ENCODE assay signal across 8 cellular contexts in the genomic region with DNA sequence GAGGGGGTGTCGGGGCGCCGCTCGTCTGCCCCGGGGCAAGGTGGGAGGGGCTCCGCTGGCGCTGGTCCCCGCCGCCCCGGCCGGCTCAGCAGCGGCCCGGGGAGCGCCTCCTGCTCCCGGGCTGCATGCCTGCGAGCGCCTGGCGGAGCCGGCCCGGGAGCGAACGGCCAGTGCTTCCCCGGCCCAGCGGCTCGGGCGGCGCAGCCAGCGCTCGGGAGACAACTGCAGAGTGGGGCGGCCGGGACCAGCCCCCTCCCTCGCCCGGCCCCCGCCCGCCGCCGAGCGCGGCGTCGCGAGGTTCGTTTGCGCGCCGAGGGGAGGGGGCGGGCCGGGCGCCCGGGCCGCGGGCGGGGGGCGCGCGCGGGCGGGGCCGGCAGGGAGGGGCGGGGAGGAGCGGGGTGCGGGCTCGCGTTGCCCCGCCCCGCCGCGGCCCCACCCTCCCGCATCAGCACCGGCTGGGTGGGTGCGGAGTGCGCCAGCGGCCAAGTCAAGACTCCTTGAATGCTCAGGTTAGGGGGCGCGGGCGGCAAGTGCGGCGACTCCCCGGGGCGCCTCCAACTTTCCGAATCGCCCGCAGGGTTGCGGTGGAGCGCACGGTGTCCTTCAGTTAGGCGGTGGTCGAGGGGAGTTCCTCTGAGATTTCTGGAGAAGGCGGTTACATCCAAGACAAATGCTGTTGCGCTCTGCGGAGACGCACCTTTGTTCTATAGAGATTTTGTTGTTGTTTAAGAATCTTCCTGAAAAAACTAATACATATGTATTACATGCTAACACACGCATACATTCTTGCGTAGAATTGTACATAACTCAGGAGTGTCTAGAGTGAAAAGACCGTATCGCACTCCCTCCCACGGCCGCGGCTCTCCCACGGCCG. TPM values are rescaled to one million over a fixed set of nuclear protein-coding genes. Genes with fewer than 3 reads are reported as not detected.
A peak's percentile ranks its signal among the peaks of the same experiment; 100 is the strongest.
DNase-seq lines count a peak whose midpoint lies in the region; ATAC-seq and TF ChIP-seq lines count a peak whose summit lies in the region.

A gene with protein sequence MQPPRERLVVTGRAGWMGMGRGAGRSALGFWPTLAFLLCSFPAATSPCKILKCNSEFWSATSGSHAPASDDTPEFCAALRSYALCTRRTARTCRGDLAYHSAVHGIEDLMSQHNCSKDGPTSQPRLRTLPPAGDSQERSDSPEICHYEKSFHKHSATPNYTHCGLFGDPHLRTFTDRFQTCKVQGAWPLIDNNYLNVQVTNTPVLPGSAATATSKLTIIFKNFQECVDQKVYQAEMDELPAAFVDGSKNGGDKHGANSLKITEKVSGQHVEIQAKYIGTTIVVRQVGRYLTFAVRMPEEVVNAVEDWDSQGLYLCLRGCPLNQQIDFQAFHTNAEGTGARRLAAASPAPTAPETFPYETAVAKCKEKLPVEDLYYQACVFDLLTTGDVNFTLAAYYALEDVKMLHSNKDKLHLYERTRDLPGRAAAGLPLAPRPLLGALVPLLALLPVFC (minus strand): TSS at position 231 of the 874 bp plus-strand sequence. CDS start 279 bp downstream, outside the sequence.

- DNase-seq in activated CD8-positive, alpha-beta memory T cell treated with anti-CD3 and anti-CD28 coated beads, Interleukin-2, amount 10 ng/mL, durations not matched to agents 7 days and 5 days: no peak
- DNase-seq in activated CD8-positive, alpha-beta memory T cell treated with anti-CD3 and anti-CD28 coated beads, Interleukin-2, amount 50 U/mL, for 48 hours: no peak
- DNase-seq in WERI-Rb-1: no peak
- DNase-seq in glutamatergic neuron: peak; percentile 77
- peak; percentile 48 to 77 (median 53) for DNase-seq in ovary
- DNase-seq in NCI-H2171 treated with DMSO at 0.1 percent for 48 hours (lab: John Stamatoyannopoulos, UW): no peak

- peak within 1 kb of the TSS; percentile 41 for H3K27ac Mint-ChIP-seq in activated CD8-positive, alpha-beta memory T cell treated with anti-CD3 and anti-CD28 coated beads, Interleukin-2, amount 10 ng/mL, durations not matched to agents 7 days and 5 days
- H3K27ac Mint-ChIP-seq in glutamatergic neuron (ENCODE audit: unreplicated experiment): peak within 1 kb of the TSS; percentile 89

- H3K27me3 ChIP-seq in WERI-Rb-1 (ENCODE audit: insufficient read depth, low read depth, severe bottlenecking) (peaks cover 95% of the 10 kb centered on the region), ovary (no peaks in the 10 kb centered on the region)

- H3K4me1 Mint-ChIP-seq in activated CD8-positive, alpha-beta memory T cell treated with anti-CD3 and anti-CD28 coated beads, Interleukin-2, amount 10 ng/mL, durations not matched to agents 7 days and 5 days: peaks cover 14% of the 10 kb centered on the region
- H3K4me1 Mint-ChIP-seq in glutamatergic neuron (ENCODE audit: low read depth, unreplicated experiment): peaks cover 18% of the 10 kb centered on the region

- CTCF ChIA-PET in activated CD8-positive, alpha-beta memory T cell treated with anti-CD3 and anti-CD28 coated beads, Interleukin-2, amount 10 ng/mL, durations not matched to agents 7 days and 5 days (lab: Charles Lee): interaction anchor here (0.7 to 2.5 kb wide), 20 partner anchors 9 to 1031 kb away, joined by 3 to 29 read pairs (median 7); no protein-coding TSS in a partner anchor

- H3K9me3 Mint-ChIP-seq in activated CD8-positive, alpha-beta memory T cell treated with anti-CD3 and anti-CD28 coated beads, Interleukin-2, amount 10 ng/mL, durations not matched to agents 7 days and 5 days (ENCODE audit: low read depth): no peaks in the 10 kb centered on the region
- peaks cover 18% of the 10 kb centered on the region for H3K9me3 Mint-ChIP-seq in glutamatergic neuron (ENCODE audit: unreplicated experiment)

- H3K36me3 ChIP-seq in WERI-Rb-1 (no peaks in the 10 kb centered on the region), ovary (no peaks in the 10 kb centered on the region)

- intact Hi-C loops in ovary (cut with DNase I): loop anchor here in 2 of 4 donors (5.0 to 10.0 kb wide), 3 partner anchors 57 to 528 kb away; no protein-coding TSS in a partner anchor

- no peak for TF ChIP-seq EP300 in ovary (IDR thresholded peaks at IDR 0.05)

- H3K4me3 Mint-ChIP-seq in activated CD8-positive, alpha-beta memory T cell treated with anti-CD3 and anti-CD28 coated beads, Interleukin-2, amount 10 ng/mL, durations not matched to agents 7 days and 5 days: peak within 1 kb of the TSS; percentile 68
- peak within 1 kb of the TSS; percentile 92 for H3K4me3 Mint-ChIP-seq in glutamatergic neuron (ENCODE audit: unreplicated experiment)

- no peak for TF ChIP-seq POLR2A in ovary (IDR thresholded peaks at IDR 0.05)

- WGBS in ovary, 3 donors: 0 to 1% (median 1%) methylated on average over 32 to 100 of the region's 101 CpGs

- TF ChIP-seq CTCF in WERI-Rb-1 (IDR thresholded peaks at IDR 0.05; ENCODE audit: low read depth, low read length): no peak
- TF ChIP-seq CTCF in glutamatergic neuron (IDR thresholded peaks at IDR 0.05; ENCODE audit: partially characterized antibody, unreplicated experiment): no peak
- TF ChIP-seq CTCF in ovary (IDR thresholded peaks at IDR 0.05): no peak

- H3K27ac ChIP-seq in WERI-Rb-1 (no peak within 1 kb of the TSS), ovary (peak within 1 kb of the TSS; percentile 40 to 79)

- no peaks in the 10 kb centered on the region for H3K9me3 ChIP-seq in WERI-Rb-1 (ENCODE audit: severe bottlenecking)
- H3K9me3 ChIP-seq in ovary: no peaks in the 10 kb centered on the region

- no peak for ATAC-seq in activated CD8-positive, alpha-beta memory T cell treated with anti-CD3 and anti-CD28 coated beads, Interleukin-2, amount 10 ng/mL, durations not matched to agents 7 days and 5 days
- ATAC-seq in GM18873 (IDR thresholded peaks at IDR 0.05; ENCODE audit: low FRiP score, unreplicated experiment) (no peak), HG03521 (IDR thresholded peaks at IDR 0.05; ENCODE audit: unreplicated experiment) (no peak)

- no peaks in the 10 kb centered on the region for H3K36me3 Mint-ChIP-seq in activated CD8-positive, alpha-beta memory T cell treated with anti-CD3 and anti-CD28 coated beads, Interleukin-2, amount 10 ng/mL, durations not matched to agents 7 days and 5 days
- H3K36me3 Mint-ChIP-seq in glutamatergic neuron (ENCODE audit: unreplicated experiment): peaks cover 6% of the 10 kb centered on the region

- H3K4me1 ChIP-seq in ovary (ENCODE audit: insufficient read depth): peaks cover 6% of the 10 kb centered on the region

- peaks cover 65% of the 10 kb centered on the region for H3K27me3 Mint-ChIP-seq in activated CD8-positive, alpha-beta memory T cell treated with anti-CD3 and anti-CD28 coated beads, Interleukin-2, amount 10 ng/mL, durations not matched to agents 7 days and 5 days
- peaks cover 8% of the 10 kb centered on the region for H3K27me3 Mint-ChIP-seq in glutamatergic neuron (ENCODE audit: unreplicated experiment)

- H3K4me3 ChIP-seq in WERI-Rb-1 (ENCODE audit: low read depth, low read length): peak within 1 kb of the TSS; percentile 23
- H3K4me3 ChIP-seq in ovary: peak within 1 kb of the TSS; percentile 68

RNA-seq across cellular contexts. Expression of the gene that starts here (rescaled TPM):
- under 1 TPM in 1 of 2 experiments, not detected in 1; 0.28 TPM for total RNA-seq in activated CD8-positive, alpha-beta memory T cell treated with anti-CD3 and anti-CD28 coated beads, Interleukin-2, amount 10 ng/mL, durations not matched to agents 7 days and 5 days
- total RNA-seq in glutamatergic neuron (ENCODE audit: unreplicated experiment) (56.6 TPM), ovary (10 to 100 TPM; 17.4 to 47.6 (median 31.6) TPM)
- 10 to 100 TPM in 1 of 2 donors, 1 to 10 TPM in 1; 2.8 to 33.6 TPM for polyA plus RNA-seq in ovary

Comparison
In these comparisons a context has a peak if more than half of its experiments do, and no peak if none do; other contexts are left out.
1. RNA of the gene that starts here (total RNA-seq): 56.6 TPM in glutamatergic neuron (single experiment) and 17.4 to 47.6 TPM in ovary; 0.28 TPM in activated CD8-positive, alpha-beta memory T cell treated with anti-CD3 and anti-CD28 coated beads, Interleukin-2, amount 10 ng/mL, durations not matched to agents 7 days and 5 days; every median in the first group is over 10 times any median in the second.
2. DNase-seq: peak in glutamatergic neuron (single experiment) and ovary (5 of 5); none in activated CD8-positive, alpha-beta memory T cell treated with anti-CD3 and anti-CD28 coated beads, Interleukin-2, amount 10 ng/mL, durations not matched to agents 7 days and 5 days (single experiment), activated CD8-positive, alpha-beta memory T cell treated with anti-CD3 and anti-CD28 coated beads, Interleukin-2, amount 50 U/mL, for 48 hours (single experiment), WERI-Rb-1 (single experiment) and NCI-H2171 treated with DMSO at 0.1 percent for 48 hours (single experiment).